2 cellular contexts compared by ENCODE assay signal in the genomic region with DNA sequence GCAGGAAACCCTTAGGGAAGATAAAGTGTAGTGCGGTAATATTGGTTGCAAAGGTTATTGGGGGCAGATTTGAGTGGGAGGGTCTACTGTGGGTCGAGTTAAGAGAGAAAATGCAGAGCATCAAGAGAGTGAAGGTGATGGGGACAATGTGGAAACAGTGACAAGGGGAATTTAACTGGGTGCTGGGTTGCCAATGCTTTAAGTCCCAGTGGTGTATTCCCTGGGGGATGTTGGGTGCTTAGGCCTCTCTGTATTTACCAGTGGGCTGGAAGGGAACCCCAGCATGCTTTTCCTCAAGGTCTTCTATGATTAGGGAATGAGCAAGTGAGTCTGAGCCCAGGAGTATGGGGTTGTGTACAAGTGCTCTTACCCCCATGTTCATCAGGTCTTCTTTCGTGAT.
A peak's percentile ranks its signal among the peaks of the same experiment; 100 is the strongest.
TF ChIP-seq lines count a peak whose summit lies in the region.

No MANE protein-coding gene starts in this region.

TF ChIP-seq in HEK293, 187 proteins besides CTCF, POLR2A, EP300 and RAD21 (continued from another document and continues in another):
- TF ChIP-seq, protein P1, sequence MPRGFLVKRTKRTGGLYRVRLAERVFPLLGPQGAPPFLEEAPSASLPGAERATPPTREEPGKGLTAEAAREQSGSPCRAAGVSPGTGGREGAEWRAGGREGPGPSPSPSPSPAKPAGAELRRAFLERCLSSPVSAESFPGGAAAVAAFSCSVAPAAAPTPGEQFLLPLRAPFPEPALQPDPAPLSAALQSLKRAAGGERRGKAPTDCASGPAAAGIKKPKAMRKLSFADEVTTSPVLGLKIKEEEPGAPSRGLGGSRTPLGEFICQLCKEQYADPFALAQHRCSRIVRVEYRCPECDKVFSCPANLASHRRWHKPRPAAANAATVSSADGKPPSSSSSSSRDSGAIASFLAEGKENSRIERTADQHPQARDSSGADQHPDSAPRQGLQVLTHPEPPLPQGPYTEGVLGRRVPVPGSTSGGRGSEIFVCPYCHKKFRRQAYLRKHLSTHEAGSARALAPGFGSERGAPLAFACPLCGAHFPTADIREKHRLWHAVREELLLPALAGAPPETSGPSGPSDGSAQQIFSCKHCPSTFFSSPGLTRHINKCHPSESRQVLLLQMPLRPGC (tag by site-specific recombination; IDR thresholded peaks at IDR 0.05) = no peak
- no peak for TF ChIP-seq ZNF175 (tag by site-specific recombination; IDR thresholded peaks at IDR 0.05)
- no peak for TF ChIP-seq ZNF558 (tag by site-specific recombination; IDR thresholded peaks at IDR 0.05)
- TF ChIP-seq ZBTB20 (tag by site-specific recombination; IDR thresholded peaks at IDR 0.05) = no peak
- TF ChIP-seq ZNF311 (tag by site-specific recombination; IDR thresholded peaks at IDR 0.05; ENCODE audit: borderline replicate concordance) = no peak
- no peak for TF ChIP-seq GLIS2 (tag by site-specific recombination; IDR thresholded peaks at IDR 0.05)
- TF ChIP-seq, protein P2, sequence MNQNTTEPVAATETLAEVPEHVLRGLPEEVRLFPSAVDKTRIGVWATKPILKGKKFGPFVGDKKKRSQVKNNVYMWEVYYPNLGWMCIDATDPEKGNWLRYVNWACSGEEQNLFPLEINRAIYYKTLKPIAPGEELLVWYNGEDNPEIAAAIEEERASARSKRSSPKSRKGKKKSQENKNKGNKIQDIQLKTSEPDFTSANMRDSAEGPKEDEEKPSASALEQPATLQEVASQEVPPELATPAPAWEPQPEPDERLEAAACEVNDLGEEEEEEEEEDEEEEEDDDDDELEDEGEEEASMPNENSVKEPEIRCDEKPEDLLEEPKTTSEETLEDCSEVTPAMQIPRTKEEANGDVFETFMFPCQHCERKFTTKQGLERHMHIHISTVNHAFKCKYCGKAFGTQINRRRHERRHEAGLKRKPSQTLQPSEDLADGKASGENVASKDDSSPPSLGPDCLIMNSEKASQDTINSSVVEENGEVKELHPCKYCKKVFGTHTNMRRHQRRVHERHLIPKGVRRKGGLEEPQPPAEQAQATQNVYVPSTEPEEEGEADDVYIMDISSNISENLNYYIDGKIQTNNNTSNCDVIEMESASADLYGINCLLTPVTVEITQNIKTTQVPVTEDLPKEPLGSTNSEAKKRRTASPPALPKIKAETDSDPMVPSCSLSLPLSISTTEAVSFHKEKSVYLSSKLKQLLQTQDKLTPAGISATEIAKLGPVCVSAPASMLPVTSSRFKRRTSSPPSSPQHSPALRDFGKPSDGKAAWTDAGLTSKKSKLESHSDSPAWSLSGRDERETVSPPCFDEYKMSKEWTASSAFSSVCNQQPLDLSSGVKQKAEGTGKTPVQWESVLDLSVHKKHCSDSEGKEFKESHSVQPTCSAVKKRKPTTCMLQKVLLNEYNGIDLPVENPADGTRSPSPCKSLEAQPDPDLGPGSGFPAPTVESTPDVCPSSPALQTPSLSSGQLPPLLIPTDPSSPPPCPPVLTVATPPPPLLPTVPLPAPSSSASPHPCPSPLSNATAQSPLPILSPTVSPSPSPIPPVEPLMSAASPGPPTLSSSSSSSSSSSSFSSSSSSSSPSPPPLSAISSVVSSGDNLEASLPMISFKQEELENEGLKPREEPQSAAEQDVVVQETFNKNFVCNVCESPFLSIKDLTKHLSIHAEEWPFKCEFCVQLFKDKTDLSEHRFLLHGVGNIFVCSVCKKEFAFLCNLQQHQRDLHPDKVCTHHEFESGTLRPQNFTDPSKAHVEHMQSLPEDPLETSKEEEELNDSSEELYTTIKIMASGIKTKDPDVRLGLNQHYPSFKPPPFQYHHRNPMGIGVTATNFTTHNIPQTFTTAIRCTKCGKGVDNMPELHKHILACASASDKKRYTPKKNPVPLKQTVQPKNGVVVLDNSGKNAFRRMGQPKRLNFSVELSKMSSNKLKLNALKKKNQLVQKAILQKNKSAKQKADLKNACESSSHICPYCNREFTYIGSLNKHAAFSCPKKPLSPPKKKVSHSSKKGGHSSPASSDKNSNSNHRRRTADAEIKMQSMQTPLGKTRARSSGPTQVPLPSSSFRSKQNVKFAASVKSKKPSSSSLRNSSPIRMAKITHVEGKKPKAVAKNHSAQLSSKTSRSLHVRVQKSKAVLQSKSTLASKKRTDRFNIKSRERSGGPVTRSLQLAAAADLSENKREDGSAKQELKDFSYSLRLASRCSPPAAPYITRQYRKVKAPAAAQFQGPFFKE (tag by site-specific recombination; IDR thresholded peaks at IDR 0.05; ENCODE audit: borderline replicate concordance) = no peak
- TF ChIP-seq ZNF335 (tag by site-specific recombination; conservative IDR thresholded peaks at IDR 0.05) = no peak
- peak; percentile 26; the same call in 1 of the 2 replicates for TF ChIP-seq EGR2 (tag by site-specific recombination; IDR thresholded peaks at IDR 0.05; ENCODE audit: low read depth)
- TF ChIP-seq ZNF248 (tag by site-specific recombination; IDR thresholded peaks at IDR 0.05) = no peak
- TF ChIP-seq, protein P3, sequence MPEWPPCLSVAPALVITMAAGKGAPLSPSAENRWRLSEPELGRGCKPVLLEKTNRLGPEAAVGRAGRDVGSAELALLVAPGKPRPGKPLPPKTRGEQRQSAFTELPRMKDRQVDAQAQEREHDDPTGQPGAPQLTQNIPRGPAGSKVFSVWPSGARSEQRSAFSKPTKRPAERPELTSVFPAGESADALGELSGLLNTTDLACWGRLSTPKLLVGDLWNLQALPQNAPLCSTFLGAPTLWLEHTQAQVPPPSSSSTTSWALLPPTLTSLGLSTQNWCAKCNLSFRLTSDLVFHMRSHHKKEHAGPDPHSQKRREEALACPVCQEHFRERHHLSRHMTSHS (tag by site-specific recombination; IDR thresholded peaks at IDR 0.05) = no peak
- no peak for TF ChIP-seq ZNF366 (tag by site-specific recombination; conservative IDR thresholded peaks at IDR 0.05)
- TF ChIP-seq ZNF10 (tag by site-specific recombination; IDR thresholded peaks at IDR 0.05) = no peak
- TF ChIP-seq, protein P4, sequence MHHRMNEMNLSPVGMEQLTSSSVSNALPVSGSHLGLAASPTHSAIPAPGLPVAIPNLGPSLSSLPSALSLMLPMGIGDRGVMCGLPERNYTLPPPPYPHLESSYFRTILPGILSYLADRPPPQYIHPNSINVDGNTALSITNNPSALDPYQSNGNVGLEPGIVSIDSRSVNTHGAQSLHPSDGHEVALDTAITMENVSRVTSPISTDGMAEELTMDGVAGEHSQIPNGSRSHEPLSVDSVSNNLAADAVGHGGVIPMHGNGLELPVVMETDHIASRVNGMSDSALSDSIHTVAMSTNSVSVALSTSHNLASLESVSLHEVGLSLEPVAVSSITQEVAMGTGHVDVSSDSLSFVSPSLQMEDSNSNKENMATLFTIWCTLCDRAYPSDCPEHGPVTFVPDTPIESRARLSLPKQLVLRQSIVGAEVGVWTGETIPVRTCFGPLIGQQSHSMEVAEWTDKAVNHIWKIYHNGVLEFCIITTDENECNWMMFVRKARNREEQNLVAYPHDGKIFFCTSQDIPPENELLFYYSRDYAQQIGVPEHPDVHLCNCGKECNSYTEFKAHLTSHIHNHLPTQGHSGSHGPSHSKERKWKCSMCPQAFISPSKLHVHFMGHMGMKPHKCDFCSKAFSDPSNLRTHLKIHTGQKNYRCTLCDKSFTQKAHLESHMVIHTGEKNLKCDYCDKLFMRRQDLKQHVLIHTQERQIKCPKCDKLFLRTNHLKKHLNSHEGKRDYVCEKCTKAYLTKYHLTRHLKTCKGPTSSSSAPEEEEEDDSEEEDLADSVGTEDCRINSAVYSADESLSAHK (tag by site-specific recombination; IDR thresholded peaks at IDR 0.05) = no peak
- TF ChIP-seq ZSCAN23 (tag by site-specific recombination; IDR thresholded peaks at IDR 0.05) = no peak

TF ChIP-seq in H1, 55 proteins besides CTCF, POLR2A, EP300 and RAD21 (continued from another document):
- TF ChIP-seq, protein P5, sequence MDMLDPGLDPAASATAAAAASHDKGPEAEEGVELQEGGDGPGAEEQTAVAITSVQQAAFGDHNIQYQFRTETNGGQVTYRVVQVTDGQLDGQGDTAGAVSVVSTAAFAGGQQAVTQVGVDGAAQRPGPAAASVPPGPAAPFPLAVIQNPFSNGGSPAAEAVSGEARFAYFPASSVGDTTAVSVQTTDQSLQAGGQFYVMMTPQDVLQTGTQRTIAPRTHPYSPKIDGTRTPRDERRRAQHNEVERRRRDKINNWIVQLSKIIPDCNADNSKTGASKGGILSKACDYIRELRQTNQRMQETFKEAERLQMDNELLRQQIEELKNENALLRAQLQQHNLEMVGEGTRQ (IDR thresholded peaks at IDR 0.05; ENCODE audit: low read length) = no peak
